ENCODE assay signal across 2 cellular contexts in genomic region chr2:33018271-33018670, GRCh38.
TF ChIP-seq lines count a peak whose summit lies in the region.

No MANE protein-coding gene starts in this region.

TF ChIP-seq in SK-N-SH, 30 proteins besides CTCF, POLR2A, EP300 and RAD21:
- TF ChIP-seq, protein P1, sequence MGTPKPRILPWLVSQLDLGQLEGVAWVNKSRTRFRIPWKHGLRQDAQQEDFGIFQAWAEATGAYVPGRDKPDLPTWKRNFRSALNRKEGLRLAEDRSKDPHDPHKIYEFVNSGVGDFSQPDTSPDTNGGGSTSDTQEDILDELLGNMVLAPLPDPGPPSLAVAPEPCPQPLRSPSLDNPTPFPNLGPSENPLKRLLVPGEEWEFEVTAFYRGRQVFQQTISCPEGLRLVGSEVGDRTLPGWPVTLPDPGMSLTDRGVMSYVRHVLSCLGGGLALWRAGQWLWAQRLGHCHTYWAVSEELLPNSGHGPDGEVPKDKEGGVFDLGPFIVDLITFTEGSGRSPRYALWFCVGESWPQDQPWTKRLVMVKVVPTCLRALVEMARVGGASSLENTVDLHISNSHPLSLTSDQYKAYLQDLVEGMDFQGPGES (IDR thresholded peaks at IDR 0.05; ENCODE audit: low read depth, low read length) = no peak
- TF ChIP-seq FOXJ3 (CRISPR knock-in tag; IDR thresholded peaks at IDR 0.05) (no peak), YY1 (IDR thresholded peaks at IDR 0.05; ENCODE audit: low read depth) (no peak)

TF ChIP-seq in SK-N-SH treated with all-trans-retinoic acid at 6 μM for 48 hours, 23 proteins besides CTCF, POLR2A, EP300 and RAD21:
- TF ChIP-seq ZFP30 (CRISPR knock-in tag; IDR thresholded peaks at IDR 0.05) (no peak), PPARA (CRISPR knock-in tag; IDR thresholded peaks at IDR 0.05; ENCODE audit: borderline replicate concordance) (no peak), CSRNP3 (CRISPR knock-in tag; IDR thresholded peaks at IDR 0.05) (no peak), ZNF565 (CRISPR knock-in tag; conservative IDR thresholded peaks at IDR 0.05; ENCODE audit: low read depth) (no peak), ZNF70 (CRISPR knock-in tag; IDR thresholded peaks at IDR 0.05) (no peak), CSDC2 (CRISPR knock-in tag; IDR thresholded peaks at IDR 0.05) (no peak), ARNTL (CRISPR knock-in tag; IDR thresholded peaks at IDR 0.05; ENCODE audit: borderline replicate concordance, low read depth) (no peak), ESRRG (CRISPR knock-in tag; IDR thresholded peaks at IDR 0.05) (no peak)
